23 cellular contexts compared by ENCODE assay signal in the genomic region with DNA sequence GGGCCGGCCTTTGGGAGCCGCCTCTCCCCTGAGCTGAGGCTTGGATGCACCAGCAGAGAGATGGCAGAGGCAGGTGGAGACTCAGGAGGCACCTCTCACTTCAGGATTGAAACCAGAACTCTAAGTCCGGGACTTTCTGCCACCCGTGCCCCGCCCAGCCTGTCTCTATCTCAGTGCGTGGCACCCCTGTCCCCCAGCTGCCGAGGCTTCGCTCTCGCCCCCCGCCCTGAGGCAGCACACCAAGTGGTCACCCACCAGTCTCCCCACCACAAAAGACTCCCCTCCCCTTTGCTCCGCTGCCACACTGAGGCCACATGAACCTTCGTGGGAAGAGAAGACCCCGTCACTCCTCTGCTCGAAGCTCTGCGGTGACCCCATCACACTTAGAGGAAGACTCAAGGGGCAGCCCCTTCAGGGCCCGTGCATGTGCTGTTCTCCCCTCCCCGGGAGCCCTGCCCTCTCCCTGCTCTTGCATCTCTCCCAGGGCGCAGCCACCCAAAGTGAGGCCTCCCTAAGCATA.
DNase-seq lines count a peak whose midpoint lies in the region; ATAC-seq and TF ChIP-seq lines count a peak whose summit lies in the region.
"Had no signal": no experiment of that assay in that cellular context is flagged by ENCODE, and none has a peak within 500 bp of the region (broad histone marks: within the 10 kb centered on the region; RNA-seq: fewer than 3 reads in every experiment).

No MANE protein-coding gene starts in this region.

- H3K9ac ChIP-seq in OCI-LY3 (ENCODE audit: low read length) (peak overlapping the region; percentile 10; the same call in 1 of the 2 replicates), duodenal mucosa (ENCODE audit: low read depth in 1 of 2, low read length in 2 of 2) (peak overlapping the region; percentile 15 to 20)

- peaks cover 12 to 55% (median 33%) of the 10 kb centered on the region in 9 donors for H3K4me1 ChIP-seq in heart right ventricle
- peaks cover 51% of the 10 kb centered on the region for H3K4me1 ChIP-seq in OCI-LY3 (ENCODE audit: low read length)
- peaks cover 10 to 24% of the 10 kb centered on the region in 2 donors for H3K4me1 ChIP-seq in duodenal mucosa (ENCODE audit: control insufficient read depth in 1 of 2, insufficient read depth in 2 of 2, low read length in 2 of 2)
- no peaks in the 10 kb centered on the region for H3K4me1 ChIP-seq in osteoblast (ENCODE audit: insufficient read depth, low read length)

- ATAC-seq in Right ventricle myocardium inferior = no peak
- no peak for ATAC-seq in heart right ventricle
- ATAC-seq in GM19467 (IDR thresholded peaks at IDR 0.05; ENCODE audit: unreplicated experiment) = no peak
- no peak for ATAC-seq in HG02840 (IDR thresholded peaks at IDR 0.05; ENCODE audit: low FRiP score, unreplicated experiment)

- H3K79me2 ChIP-seq in OCI-LY3 (ENCODE audit: low read length) (no peaks in the 10 kb centered on the region), osteoblast (ENCODE audit: insufficient read depth, low read length) (no peaks in the 10 kb centered on the region)

- H3K27me3 ChIP-seq in heart right ventricle = no peaks in the 10 kb centered on the region
- peaks cover 16% of the 10 kb centered on the region for H3K27me3 ChIP-seq in OCI-LY3 (ENCODE audit: low read depth, low read length)
- H3K27me3 ChIP-seq in duodenal mucosa (ENCODE audit: control insufficient read depth in 1 of 2, insufficient read depth in 2 of 2, low read length in 2 of 2) = no peaks in the 10 kb centered on the region
- no peaks in the 10 kb centered on the region for H3K27me3 ChIP-seq in osteoblast (ENCODE audit: insufficient read depth, low read length)
- H3K27me3 ChIP-seq: BE2C, SJSA1 had no signal

- H3K27ac ChIP-seq in heart right ventricle (peak overlapping the region in 1 of 10 donors; percentile 4), OCI-LY3 (ENCODE audit: low read length) (peak overlapping the region; percentile 23; the same call in 1 of the 2 replicates), duodenal mucosa (ENCODE audit: low read depth, low read length) (no peak overlapping the region), osteoblast (ENCODE audit: low read depth, low read length) (no peak overlapping the region)

- WGBS in heart right ventricle, 2 donors = 93% methylated on average over 18 of the region's 18 CpGs

- H4K20me1 ChIP-seq in OCI-LY3 (ENCODE audit: insufficient read depth, low read length) = no peaks in the 10 kb centered on the region
- H4K20me1 ChIP-seq in osteoblast (ENCODE audit: insufficient read depth, low read length) = no peaks in the 10 kb centered on the region

- H3K4me3 ChIP-seq in heart right ventricle = no peak overlapping the region
- peak overlapping the region; percentile 52 for H3K4me3 ChIP-seq in OCI-LY3 (ENCODE audit: low read length)
- no peak overlapping the region for H3K4me3 ChIP-seq in duodenal mucosa (ENCODE audit: low read depth in 1 of 2, low read length in 2 of 2)
- H3K4me3 ChIP-seq in osteoblast (ENCODE audit: insufficient read depth, low read length) = no peak overlapping the region
- H3K4me3 ChIP-seq: SJSA1 had no signal

- H3K36me3 ChIP-seq in heart right ventricle = peaks cover 0 to 8% (median 0%) of the 10 kb centered on the region in 9 donors
- H3K36me3 ChIP-seq in OCI-LY3 (replicated peaks; ENCODE audit: low read depth, low read length) = no peaks in the 10 kb centered on the region
- peaks cover 7% of the 10 kb centered on the region in 2 donors for H3K36me3 ChIP-seq in duodenal mucosa (ENCODE audit: control insufficient read depth in 1 of 2, insufficient read depth in 2 of 2, low read length in 2 of 2)
- H3K36me3 ChIP-seq in osteoblast (ENCODE audit: insufficient read depth, low read length) = no peaks in the 10 kb centered on the region
- H3K36me3 ChIP-seq: BE2C had no signal

- H3K4me2 ChIP-seq in OCI-LY3 (ENCODE audit: low read length) (peak overlapping the region; percentile 60), osteoblast (ENCODE audit: insufficient read depth, low read length) (no peak overlapping the region)

- H2AFZ ChIP-seq in OCI-LY3 (ENCODE audit: low read depth, low read length) (peak overlapping the region; percentile 3; the same call in 1 of the 2 replicates), osteoblast (ENCODE audit: low read length) (no peak overlapping the region)

- intact Hi-C loops in Right ventricle myocardium inferior (cut with DNase I) = no loop called here
- intact Hi-C loops in heart right ventricle (cut with DNase I) = no loop called here

- DNase-seq in Right ventricle myocardium inferior (ENCODE audit: missing footprints) (peak; percentile 55), heart right ventricle (no peak), osteoblast (ENCODE audit: insufficient read length, low spot score, missing footprints) (peak; percentile 69)
- DNase-seq in stimulated activated CD4-positive, alpha-beta T cell treated with anti-CD3 and anti-CD28 coated beads, Interleukin-2, amount 100 ng/mL, for 48 hours = no peak
- DNase-seq: 8988T, ACHN, BE2C, Calu3, DMS79 treated with DMSO at 0.1 percent for 48 hours, Kasumi-1, NCI-H1092 treated with DMSO at 0.1 percent for 48 hours, NCI-H1436, NCI-H187, NCI-H2081 treated with DMSO at 0.1 percent for 48 hours, NCI-H2171, NCI-H226, NCI-H510A, NCI-H69 had no signal

- H3K9me3 ChIP-seq in heart right ventricle (no peaks in the 10 kb centered on the region), OCI-LY3 (ENCODE audit: insufficient read depth, low read length) (no peaks in the 10 kb centered on the region), duodenal mucosa (ENCODE audit: control insufficient read depth in 1 of 2, low read length in 2 of 2) (no peaks in the 10 kb centered on the region), osteoblast (ENCODE audit: low read depth, low read length) (no peaks in the 10 kb centered on the region)
- H3K9me3 ChIP-seq: BE2C, SJSA1 had no signal

- TF ChIP-seq CTCF in heart right ventricle (IDR thresholded peaks at IDR 0.05) = no peak
- no peak for TF ChIP-seq CTCF in OCI-LY3 (IDR thresholded peaks at IDR 0.05; ENCODE audit: low read depth, low read length)
- no peak for TF ChIP-seq CTCF in osteoblast (IDR thresholded peaks at IDR 0.05; ENCODE audit: extremely low read depth, low read depth, low read length)

Comparison
In these comparisons a context has a peak if more than half of its experiments do, and no peak if none do; other contexts are left out.
1. DNase-seq: peak in Right ventricle myocardium inferior (single experiment) and osteoblast (single experiment); none in heart right ventricle (0 of 2) and stimulated activated CD4-positive, alpha-beta T cell treated with anti-CD3 and anti-CD28 coated beads, Interleukin-2, amount 100 ng/mL, for 48 hours (0 of 2).